Comparison of ENCODE assay signal across 8 cellular contexts in genomic region chr10:75111906-75112703, GRCh38. TPM values are rescaled to one million over a fixed set of nuclear protein-coding genes. Genes with fewer than 3 reads are reported as not detected.
DNase-seq lines count a peak whose midpoint lies in the region; ATAC-seq and TF ChIP-seq lines count a peak whose summit lies in the region.

No MANE protein-coding gene starts in this region.

- peak; percentile 46 for DNase-seq in NCI-H1105 treated with DMSO at 0.1 percent for 48 hours (lab: John Stamatoyannopoulos, UW)
- no peak for DNase-seq in NCI-H1105 (lab: John Stamatoyannopoulos, UW)
- DNase-seq in NCI-H1417 treated with DMSO at 0.1 percent for 48 hours (lab: John Stamatoyannopoulos, UW): peak; percentile 1
- peak; percentile 27 for DNase-seq in activated CD4-positive, alpha-beta T cell treated with anti-CD3 and anti-CD28 coated beads, Interleukin-2, amount 50 U/mL, for 1 hour
- DNase-seq in effector CD8-positive, alpha-beta T cell (lab: John Stamatoyannopoulos, UW): peak; percentile 39
- DNase-seq in lower lobe of right lung: peak; percentile 66
- peak; percentile 12 to 15 for DNase-seq in stimulated activated CD8-positive, alpha-beta memory T cell treated with anti-CD3 and anti-CD28 coated beads, Interleukin-15, amount 100 ng/mL, for 48 hours (ENCODE audit: low read depth in 2 of 2)

- no peak for TF ChIP-seq CTCF in lower lobe of right lung (IDR thresholded peaks at IDR 0.05)

- no peaks in the 10 kb centered on the region for H3K36me3 ChIP-seq in lower lobe of right lung

- H3K27me3 ChIP-seq in lower lobe of right lung (ENCODE audit: low read depth): no peaks in the 10 kb centered on the region

- ATAC-seq in HG02642 (IDR thresholded peaks at IDR 0.05; ENCODE audit: poor library complexity, unreplicated experiment) (peak; percentile 26), lower lobe of right lung (peak; percentile 48 to 62)

- peak overlapping the region; percentile 92 for H3K4me3 ChIP-seq in lower lobe of right lung

- H3K27ac ChIP-seq in lower lobe of right lung: peak overlapping the region; percentile 95

- H3K4me1 ChIP-seq in lower lobe of right lung: peaks cover 43% of the 10 kb centered on the region

- H3K9me3 ChIP-seq in lower lobe of right lung: no peaks in the 10 kb centered on the region

- intact Hi-C loops in lower lobe of right lung (cut with DNase I): no loop called here

RNA-seq across cellular contexts. Expression of gene SAMD8, which starts 0.6 kb away (rescaled TPM):
- total RNA-seq in lower lobe of right lung: 21.7 TPM
